In genomic region chr18:13589943-13590342, GRCh38 we compare ENCODE assay signal across 1 cellular context.
TF ChIP-seq lines count a peak whose summit lies in the region.

No MANE protein-coding gene starts in this region.

TF ChIP-seq in K562, 482 proteins besides CTCF, POLR2A, EP300 and RAD21 (continued from another document):
- no peak for TF ChIP-seq ZNF668 (CRISPR knock-in tag; IDR thresholded peaks at IDR 0.05)
